Comparison of ENCODE assay signal across 1 cellular context in the genomic region with DNA sequence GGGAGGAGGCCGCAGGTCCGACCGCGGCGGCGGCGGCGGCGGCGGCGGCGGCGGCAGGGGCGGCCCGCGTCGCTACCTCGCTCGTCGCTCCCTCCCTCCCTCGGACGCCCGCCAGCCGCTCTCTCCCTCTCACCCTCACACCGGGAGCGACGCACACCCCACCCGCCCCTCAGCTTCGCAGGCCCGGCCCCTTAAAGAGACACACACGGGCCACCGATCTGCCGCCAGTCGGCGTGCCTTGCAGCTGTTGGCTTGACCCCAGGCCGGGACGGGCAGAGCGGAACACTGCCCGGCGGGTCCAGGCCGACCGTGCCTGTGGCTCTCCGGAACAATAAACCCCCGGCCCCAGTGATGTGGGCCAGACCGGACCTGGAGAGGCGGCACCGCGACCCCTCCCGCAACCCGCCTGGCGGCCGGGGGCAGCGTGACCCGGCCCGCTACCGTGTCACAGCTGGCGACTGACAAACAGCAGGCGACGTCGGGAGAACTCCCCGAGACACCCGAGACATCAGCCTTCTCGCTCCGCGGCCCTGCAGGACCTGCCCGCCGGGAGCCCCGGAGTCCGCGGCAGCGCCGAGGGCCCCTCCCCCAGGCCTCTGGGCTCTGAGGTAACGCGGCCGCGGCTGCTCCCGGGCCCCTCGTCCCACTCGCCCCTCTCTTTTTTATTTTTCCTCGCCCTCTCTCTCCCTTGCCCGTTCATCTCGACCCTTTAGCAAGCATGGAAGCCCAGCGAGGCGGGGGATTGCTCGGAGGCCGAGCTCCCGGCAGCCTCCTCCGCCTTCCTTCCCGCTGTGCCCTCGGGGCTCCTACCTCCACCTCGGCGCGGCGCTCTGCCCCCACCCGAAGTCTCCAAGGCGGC.
TF ChIP-seq lines count a peak whose summit lies in the region.

A gene with protein sequence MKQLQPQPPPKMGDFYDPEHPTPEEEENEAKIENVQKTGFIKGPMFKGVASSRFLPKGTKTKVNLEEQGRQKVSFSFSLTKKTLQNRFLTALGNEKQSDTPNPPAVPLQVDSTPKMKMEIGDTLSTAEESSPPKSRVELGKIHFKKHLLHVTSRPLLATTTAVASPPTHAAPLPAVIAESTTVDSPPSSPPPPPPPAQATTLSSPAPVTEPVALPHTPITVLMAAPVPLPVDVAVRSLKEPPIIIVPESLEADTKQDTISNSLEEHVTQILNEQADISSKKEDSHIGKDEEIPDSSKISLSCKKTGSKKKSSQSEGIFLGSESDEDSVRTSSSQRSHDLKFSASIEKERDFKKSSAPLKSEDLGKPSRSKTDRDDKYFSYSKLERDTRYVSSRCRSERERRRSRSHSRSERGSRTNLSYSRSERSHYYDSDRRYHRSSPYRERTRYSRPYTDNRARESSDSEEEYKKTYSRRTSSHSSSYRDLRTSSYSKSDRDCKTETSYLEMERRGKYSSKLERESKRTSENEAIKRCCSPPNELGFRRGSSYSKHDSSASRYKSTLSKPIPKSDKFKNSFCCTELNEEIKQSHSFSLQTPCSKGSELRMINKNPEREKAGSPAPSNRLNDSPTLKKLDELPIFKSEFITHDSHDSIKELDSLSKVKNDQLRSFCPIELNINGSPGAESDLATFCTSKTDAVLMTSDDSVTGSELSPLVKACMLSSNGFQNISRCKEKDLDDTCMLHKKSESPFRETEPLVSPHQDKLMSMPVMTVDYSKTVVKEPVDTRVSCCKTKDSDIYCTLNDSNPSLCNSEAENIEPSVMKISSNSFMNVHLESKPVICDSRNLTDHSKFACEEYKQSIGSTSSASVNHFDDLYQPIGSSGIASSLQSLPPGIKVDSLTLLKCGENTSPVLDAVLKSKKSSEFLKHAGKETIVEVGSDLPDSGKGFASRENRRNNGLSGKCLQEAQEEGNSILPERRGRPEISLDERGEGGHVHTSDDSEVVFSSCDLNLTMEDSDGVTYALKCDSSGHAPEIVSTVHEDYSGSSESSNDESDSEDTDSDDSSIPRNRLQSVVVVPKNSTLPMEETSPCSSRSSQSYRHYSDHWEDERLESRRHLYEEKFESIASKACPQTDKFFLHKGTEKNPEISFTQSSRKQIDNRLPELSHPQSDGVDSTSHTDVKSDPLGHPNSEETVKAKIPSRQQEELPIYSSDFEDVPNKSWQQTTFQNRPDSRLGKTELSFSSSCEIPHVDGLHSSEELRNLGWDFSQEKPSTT (N-terminal part only) (minus strand): TSS at position 124 of the 859 bp plus-strand sequence. CDS start 189 bp downstream, outside the sequence.

TF ChIP-seq in K562, 482 proteins besides CTCF, POLR2A, EP300 and RAD21 (continued from another document):
- TF ChIP-seq HDAC2 (IDR thresholded peaks at IDR 0.05): peak; percentile 68; the same call in 1 of the 2 replicates
- TF ChIP-seq, protein P1, sequence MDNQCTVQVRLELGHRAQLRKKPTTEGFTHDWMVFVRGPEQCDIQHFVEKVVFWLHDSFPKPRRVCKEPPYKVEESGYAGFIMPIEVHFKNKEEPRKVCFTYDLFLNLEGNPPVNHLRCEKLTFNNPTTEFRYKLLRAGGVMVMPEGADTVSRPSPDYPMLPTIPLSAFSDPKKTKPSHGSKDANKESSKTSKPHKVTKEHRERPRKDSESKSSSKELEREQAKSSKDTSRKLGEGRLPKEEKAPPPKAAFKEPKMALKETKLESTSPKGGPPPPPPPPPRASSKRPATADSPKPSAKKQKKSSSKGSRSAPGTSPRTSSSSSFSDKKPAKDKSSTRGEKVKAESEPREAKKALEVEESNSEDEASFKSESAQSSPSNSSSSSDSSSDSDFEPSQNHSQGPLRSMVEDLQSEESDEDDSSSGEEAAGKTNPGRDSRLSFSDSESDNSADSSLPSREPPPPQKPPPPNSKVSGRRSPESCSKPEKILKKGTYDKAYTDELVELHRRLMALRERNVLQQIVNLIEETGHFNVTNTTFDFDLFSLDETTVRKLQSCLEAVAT (IDR thresholded peaks at IDR 0.05): peak in 1 of 2 experiments; percentile 42; a peak in 2 of 4 replicates
- TF ChIP-seq TOE1 (IDR thresholded peaks at IDR 0.05; ENCODE audit: borderline replicate concordance): peak; percentile 95
- TF ChIP-seq TOE1 (CRISPR knock-in tag; IDR thresholded peaks at IDR 0.05; ENCODE audit: borderline replicate concordance, low read depth): 0 out of 2 replicates have a peak, but pooled peaks have one; percentile 89
- TF ChIP-seq, protein P2, sequence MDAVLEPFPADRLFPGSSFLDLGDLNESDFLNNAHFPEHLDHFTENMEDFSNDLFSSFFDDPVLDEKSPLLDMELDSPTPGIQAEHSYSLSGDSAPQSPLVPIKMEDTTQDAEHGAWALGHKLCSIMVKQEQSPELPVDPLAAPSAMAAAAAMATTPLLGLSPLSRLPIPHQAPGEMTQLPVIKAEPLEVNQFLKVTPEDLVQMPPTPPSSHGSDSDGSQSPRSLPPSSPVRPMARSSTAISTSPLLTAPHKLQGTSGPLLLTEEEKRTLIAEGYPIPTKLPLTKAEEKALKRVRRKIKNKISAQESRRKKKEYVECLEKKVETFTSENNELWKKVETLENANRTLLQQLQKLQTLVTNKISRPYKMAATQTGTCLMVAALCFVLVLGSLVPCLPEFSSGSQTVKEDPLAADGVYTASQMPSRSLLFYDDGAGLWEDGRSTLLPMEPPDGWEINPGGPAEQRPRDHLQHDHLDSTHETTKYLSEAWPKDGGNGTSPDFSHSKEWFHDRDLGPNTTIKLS (IDR thresholded peaks at IDR 0.05; ENCODE audit: borderline replicate concordance, low read depth): no peak
- TF ChIP-seq, protein P3, sequence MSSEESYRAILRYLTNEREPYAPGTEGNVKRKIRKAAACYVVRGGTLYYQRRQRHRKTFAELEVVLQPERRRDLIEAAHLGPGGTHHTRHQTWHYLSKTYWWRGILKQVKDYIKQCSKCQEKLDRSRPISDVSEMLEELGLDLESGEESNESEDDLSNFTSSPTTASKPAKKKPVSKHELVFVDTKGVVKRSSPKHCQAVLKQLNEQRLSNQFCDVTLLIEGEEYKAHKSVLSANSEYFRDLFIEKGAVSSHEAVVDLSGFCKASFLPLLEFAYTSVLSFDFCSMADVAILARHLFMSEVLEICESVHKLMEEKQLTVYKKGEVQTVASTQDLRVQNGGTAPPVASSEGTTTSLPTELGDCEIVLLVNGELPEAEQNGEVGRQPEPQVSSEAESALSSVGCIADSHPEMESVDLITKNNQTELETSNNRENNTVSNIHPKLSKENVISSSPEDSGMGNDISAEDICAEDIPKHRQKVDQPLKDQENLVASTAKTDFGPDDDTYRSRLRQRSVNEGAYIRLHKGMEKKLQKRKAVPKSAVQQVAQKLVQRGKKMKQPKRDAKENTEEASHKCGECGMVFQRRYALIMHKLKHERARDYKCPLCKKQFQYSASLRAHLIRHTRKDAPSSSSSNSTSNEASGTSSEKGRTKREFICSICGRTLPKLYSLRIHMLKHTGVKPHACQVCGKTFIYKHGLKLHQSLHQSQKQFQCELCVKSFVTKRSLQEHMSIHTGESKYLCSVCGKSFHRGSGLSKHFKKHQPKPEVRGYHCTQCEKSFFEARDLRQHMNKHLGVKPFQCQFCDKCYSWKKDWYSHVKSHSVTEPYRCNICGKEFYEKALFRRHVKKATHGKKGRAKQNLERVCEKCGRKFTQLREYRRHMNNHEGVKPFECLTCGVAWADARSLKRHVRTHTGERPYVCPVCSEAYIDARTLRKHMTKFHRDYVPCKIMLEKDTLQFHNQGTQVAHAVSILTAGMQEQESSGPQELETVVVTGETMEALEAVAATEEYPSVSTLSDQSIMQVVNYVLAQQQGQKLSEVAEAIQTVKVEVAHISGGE (CRISPR knock-in tag; IDR thresholded peaks at IDR 0.05): peak in 2 of 3 experiments; percentile 80 to 97; a peak in 5 of 6 replicates
- no peak; a peak in 1 of 4 replicates for TF ChIP-seq SRF (CRISPR knock-in tag; IDR thresholded peaks at IDR 0.05)
